17 cellular contexts compared by ENCODE assay signal in the genomic region with DNA sequence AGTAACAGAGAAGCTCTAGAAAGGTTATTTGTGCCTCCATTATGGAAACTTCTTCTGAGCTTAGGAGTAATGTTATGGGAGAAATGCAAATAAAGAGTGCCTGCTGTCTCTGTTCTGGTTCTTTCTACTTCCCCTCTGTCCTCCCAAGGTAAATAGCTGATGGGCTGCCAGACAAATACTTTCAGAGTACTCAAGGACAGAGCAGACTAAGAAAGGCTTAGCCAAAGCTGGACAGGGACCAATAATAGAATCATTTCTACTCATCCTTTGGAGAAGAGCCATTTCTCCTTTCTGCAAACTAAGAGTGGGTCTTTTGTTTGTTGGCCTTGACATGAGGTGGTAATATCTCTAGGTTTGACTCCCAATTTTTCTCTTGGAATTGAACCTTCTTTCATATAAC.
DNase-seq lines count a peak whose midpoint lies in the region; ATAC-seq, FAIRE-seq and TF ChIP-seq lines count a peak whose summit lies in the region.
"Had no signal": no experiment of that assay in that cellular context is flagged by ENCODE, and none has a peak within 500 bp of the region (broad histone marks: within the 10 kb centered on the region; RNA-seq: fewer than 3 reads in every experiment).

No MANE protein-coding gene starts in this region.

- ATAC-seq in right lobe of liver (peak; percentile 50 to 66 (median 56)), mucosa of descending colon (no peak), GM21515 (IDR thresholded peaks at IDR 0.05; ENCODE audit: unreplicated experiment) (no peak)
- ATAC-seq: GM12878, HCT116 had no signal

- H3K4me2 ChIP-seq in astrocyte (ENCODE audit: low read length): no peak overlapping the region
- H3K4me2 ChIP-seq: BLaER1 had no signal

- H3K4me3 ChIP-seq in astrocyte (ENCODE audit: insufficient read depth, low read depth, low read length): no peak overlapping the region
- H3K4me3 ChIP-seq in right lobe of liver: no peak overlapping the region
- H3K4me3 ChIP-seq in testis: no peak overlapping the region
- no peak overlapping the region for H3K4me3 ChIP-seq in mucosa of descending colon
- H3K4me3 ChIP-seq: BLaER1, GM12878 had no signal

- H3K27me3 ChIP-seq in astrocyte (ENCODE audit: insufficient read depth, low read length): no peaks in the 10 kb centered on the region
- H3K27me3 ChIP-seq in right lobe of liver: peaks cover 0 to 3% of the 10 kb centered on the region in 2 donors
- H3K27me3 ChIP-seq in testis: no peaks in the 10 kb centered on the region
- H3K27me3 ChIP-seq: BLaER1 had no signal

- no peak overlapping the region for H3K9ac ChIP-seq in astrocyte (ENCODE audit: low read length)
- H3K9ac ChIP-seq: BLaER1 had no signal

- no peaks in the 10 kb centered on the region for H3K79me2 ChIP-seq in astrocyte (ENCODE audit: insufficient read depth, low read length)

- TF ChIP-seq POLR2A in right lobe of liver (IDR thresholded peaks at IDR 0.05) (no peak), testis (IDR thresholded peaks at IDR 0.05) (no peak)

- H3K9me3 ChIP-seq in astrocyte (ENCODE audit: insufficient read depth, low read depth, low read length) (no peaks in the 10 kb centered on the region), right lobe of liver (no peaks in the 10 kb centered on the region), testis (no peaks in the 10 kb centered on the region), mucosa of descending colon (no peaks in the 10 kb centered on the region)
- H3K9me3 ChIP-seq: Caco-2 had no signal

- no peak overlapping the region for H2AFZ ChIP-seq in astrocyte (ENCODE audit: low read depth, low read length)

- no peak overlapping the region for H3K27ac Mint-ChIP-seq in astrocyte (ENCODE audit: unreplicated experiment)
- H3K27ac Mint-ChIP-seq: CD8-positive, alpha-beta memory T cell had no signal

- intact Hi-C loops in right lobe of liver (cut with DNase I) (no loop called here), testis (cut with DNase I; ENCODE audit: low total_unique reads) (no loop called here), mucosa of descending colon (cut with DNase I, micrococcal nuclease) (no loop called here)

- H3K4me1 ChIP-seq in astrocyte (ENCODE audit: insufficient read depth, low read length) (no peaks in the 10 kb centered on the region), right lobe of liver (peaks cover 0 to 41% (median 4%) of the 10 kb centered on the region in 4 donors), testis (no peaks in the 10 kb centered on the region), mucosa of descending colon (ENCODE audit: low read depth) (no peaks in the 10 kb centered on the region)
- H3K4me1 ChIP-seq: BLaER1, Caco-2 had no signal

- H3K27me3 Mint-ChIP-seq in astrocyte (ENCODE audit: low read depth, unreplicated experiment): peaks cover 2% of the 10 kb centered on the region

- H3K36me3 ChIP-seq in astrocyte (ENCODE audit: insufficient read depth, low read length) (no peaks in the 10 kb centered on the region), right lobe of liver (no peaks in the 10 kb centered on the region), testis (ENCODE audit: low read depth, missing control alignments) (no peaks in the 10 kb centered on the region), mucosa of descending colon (ENCODE audit: low read depth) (no peaks in the 10 kb centered on the region)
- H3K36me3 ChIP-seq: BLaER1 had no signal

- no peaks in the 10 kb centered on the region for H3K36me3 Mint-ChIP-seq in astrocyte (ENCODE audit: low read depth, unreplicated experiment)

- no peaks in the 10 kb centered on the region for H3K4me1 Mint-ChIP-seq in astrocyte (ENCODE audit: low read depth, unreplicated experiment)
- H3K4me1 Mint-ChIP-seq: CD8-positive, alpha-beta memory T cell had no signal

- TF ChIP-seq CTCF in astrocyte (IDR thresholded peaks at IDR 0.05; ENCODE audit: insufficient read depth, low read depth, low read length) (no peak), right lobe of liver (IDR thresholded peaks at IDR 0.05) (no peak), testis (IDR thresholded peaks at IDR 0.05) (no peak), mucosa of descending colon (IDR thresholded peaks at IDR 0.05) (no peak)

- H3K27ac ChIP-seq in astrocyte (ENCODE audit: low read depth, low read length) (no peak overlapping the region), right lobe of liver (peak overlapping the region in 1 of 3 donors; percentile 44), testis (no peak overlapping the region)
- H3K27ac ChIP-seq: 22Rv1, BLaER1 had no signal

- H4K20me1 ChIP-seq in astrocyte (ENCODE audit: insufficient read depth, low read length): no peaks in the 10 kb centered on the region
- H4K20me1 ChIP-seq: BLaER1 had no signal

- FAIRE-seq in astrocyte (lab: Jason Lieb, UNC): peak; percentile 52
- FAIRE-seq: GM12878 had no signal

- DNase-seq in DMS53 (lab: John Stamatoyannopoulos, UW): peak; percentile 9
- DNase-seq in DMS53 treated with DMSO at 0.1 percent for 48 hours (lab: John Stamatoyannopoulos, UW; ENCODE audit: unreplicated experiment): no peak
- DNase-seq in astrocyte (ENCODE audit: low read depth): no peak
- DNase-seq in right lobe of liver: no peak
- peak; percentile 16 for DNase-seq in testis
- DNase-seq in mucosa of descending colon: no peak
- DNase-seq in SIG-M5 treated with dmso at 0.1 percent for 504 hours (lab: John Stamatoyannopoulos, UW; ENCODE audit: unreplicated experiment): no peak
- DNase-seq: AML-193; Caco-2; CD8-positive, alpha-beta memory T cell; DMS79; IMR-90 had no signal

- no peaks in the 10 kb centered on the region for H3K9me3 Mint-ChIP-seq in astrocyte (ENCODE audit: unreplicated experiment)

- H3K4me3 Mint-ChIP-seq in astrocyte (ENCODE audit: unreplicated experiment): no peak overlapping the region
- H3K4me3 Mint-ChIP-seq: CD8-positive, alpha-beta memory T cell had no signal

Comparison
In these comparisons a context has a peak if more than half of its experiments do, and no peak if none do; other contexts are left out.
1. DNase-seq: peak in DMS53 (single experiment) and testis (single experiment); none in DMS53 treated with DMSO at 0.1 percent for 48 hours (single experiment), astrocyte (single experiment), right lobe of liver (0 of 3), mucosa of descending colon (0 of 3) and SIG-M5 treated with dmso at 0.1 percent for 504 hours (single experiment).
2. ATAC-seq: peak in right lobe of liver (4 of 4); none in mucosa of descending colon (single experiment) and GM21515 (single experiment).